Comparison of ENCODE assay signal across 2 cellular contexts in genomic region chr19:47653856-47654255, GRCh38.
TF ChIP-seq lines count a peak whose summit lies in the region.

No MANE protein-coding gene starts in this region.

TF ChIP-seq in GM23338, 12 proteins besides CTCF, POLR2A, EP300 and RAD21 (continued from another document):
- TF ChIP-seq, protein P1, sequence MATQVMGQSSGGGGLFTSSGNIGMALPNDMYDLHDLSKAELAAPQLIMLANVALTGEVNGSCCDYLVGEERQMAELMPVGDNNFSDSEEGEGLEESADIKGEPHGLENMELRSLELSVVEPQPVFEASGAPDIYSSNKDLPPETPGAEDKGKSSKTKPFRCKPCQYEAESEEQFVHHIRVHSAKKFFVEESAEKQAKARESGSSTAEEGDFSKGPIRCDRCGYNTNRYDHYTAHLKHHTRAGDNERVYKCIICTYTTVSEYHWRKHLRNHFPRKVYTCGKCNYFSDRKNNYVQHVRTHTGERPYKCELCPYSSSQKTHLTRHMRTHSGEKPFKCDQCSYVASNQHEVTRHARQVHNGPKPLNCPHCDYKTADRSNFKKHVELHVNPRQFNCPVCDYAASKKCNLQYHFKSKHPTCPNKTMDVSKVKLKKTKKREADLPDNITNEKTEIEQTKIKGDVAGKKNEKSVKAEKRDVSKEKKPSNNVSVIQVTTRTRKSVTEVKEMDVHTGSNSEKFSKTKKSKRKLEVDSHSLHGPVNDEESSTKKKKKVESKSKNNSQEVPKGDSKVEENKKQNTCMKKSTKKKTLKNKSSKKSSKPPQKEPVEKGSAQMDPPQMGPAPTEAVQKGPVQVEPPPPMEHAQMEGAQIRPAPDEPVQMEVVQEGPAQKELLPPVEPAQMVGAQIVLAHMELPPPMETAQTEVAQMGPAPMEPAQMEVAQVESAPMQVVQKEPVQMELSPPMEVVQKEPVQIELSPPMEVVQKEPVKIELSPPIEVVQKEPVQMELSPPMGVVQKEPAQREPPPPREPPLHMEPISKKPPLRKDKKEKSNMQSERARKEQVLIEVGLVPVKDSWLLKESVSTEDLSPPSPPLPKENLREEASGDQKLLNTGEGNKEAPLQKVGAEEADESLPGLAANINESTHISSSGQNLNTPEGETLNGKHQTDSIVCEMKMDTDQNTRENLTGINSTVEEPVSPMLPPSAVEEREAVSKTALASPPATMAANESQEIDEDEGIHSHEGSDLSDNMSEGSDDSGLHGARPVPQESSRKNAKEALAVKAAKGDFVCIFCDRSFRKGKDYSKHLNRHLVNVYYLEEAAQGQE (IDR thresholded peaks at IDR 0.05; ENCODE audit: unreplicated experiment): no peak
- TF ChIP-seq ZNF331 (CRISPR knock-in tag; IDR thresholded peaks at IDR 0.05; ENCODE audit: low read depth) (no peak), EZH2 (IDR thresholded peaks at IDR 0.05; ENCODE audit: low read depth, unreplicated experiment) (no peak), NANOG (IDR thresholded peaks at IDR 0.05; ENCODE audit: borderline replicate concordance) (no peak), CREB1 (CRISPR knock-in tag; IDR thresholded peaks at IDR 0.05; ENCODE audit: low read depth) (no peak), ZNF462 (CRISPR knock-in tag; IDR thresholded peaks at IDR 0.05) (no peak), POLR2AphosphoS5 (IDR thresholded peaks at IDR 0.05; ENCODE audit: low read depth) (no peak), EZH2phosphoT487 (IDR thresholded peaks at IDR 0.05; ENCODE audit: unreplicated experiment) (no peak), ZNF114 (CRISPR knock-in tag; IDR thresholded peaks at IDR 0.05) (no peak)
- TF ChIP-seq, protein P2, sequence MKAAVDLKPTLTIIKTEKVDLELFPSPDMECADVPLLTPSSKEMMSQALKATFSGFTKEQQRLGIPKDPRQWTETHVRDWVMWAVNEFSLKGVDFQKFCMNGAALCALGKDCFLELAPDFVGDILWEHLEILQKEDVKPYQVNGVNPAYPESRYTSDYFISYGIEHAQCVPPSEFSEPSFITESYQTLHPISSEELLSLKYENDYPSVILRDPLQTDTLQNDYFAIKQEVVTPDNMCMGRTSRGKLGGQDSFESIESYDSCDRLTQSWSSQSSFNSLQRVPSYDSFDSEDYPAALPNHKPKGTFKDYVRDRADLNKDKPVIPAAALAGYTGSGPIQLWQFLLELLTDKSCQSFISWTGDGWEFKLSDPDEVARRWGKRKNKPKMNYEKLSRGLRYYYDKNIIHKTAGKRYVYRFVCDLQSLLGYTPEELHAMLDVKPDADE (IDR thresholded peaks at IDR 0.05): no peak

TF ChIP-seq in WTC11, 78 proteins besides CTCF, POLR2A, EP300 and RAD21 (continued from another document):
- TF ChIP-seq ATF2 (CRISPR knock-in tag; IDR thresholded peaks at IDR 0.05; ENCODE audit: borderline replicate concordance, low read depth) (no peak), ZNF416 (CRISPR knock-in tag; IDR thresholded peaks at IDR 0.05) (no peak), KAT7 (CRISPR knock-in tag; IDR thresholded peaks at IDR 0.05; ENCODE audit: borderline replicate concordance) (no peak), RORB (CRISPR knock-in tag; IDR thresholded peaks at IDR 0.05) (no peak), E2F5 (CRISPR knock-in tag; IDR thresholded peaks at IDR 0.05) (no peak), ESRRA (CRISPR knock-in tag; IDR thresholded peaks at IDR 0.05; ENCODE audit: borderline replicate concordance) (no peak), NR2C2 (CRISPR knock-in tag; IDR thresholded peaks at IDR 0.05) (no peak), JAZF1 (CRISPR knock-in tag; IDR thresholded peaks at IDR 0.05) (no peak), TEAD4 (CRISPR knock-in tag; IDR thresholded peaks at IDR 0.05) (no peak), PRRX2 (CRISPR knock-in tag; IDR thresholded peaks at IDR 0.05) (no peak), CBFB (CRISPR knock-in tag; IDR thresholded peaks at IDR 0.05; ENCODE audit: low read depth) (no peak)
